In genomic region chr4:5143940-5144339, GRCh38 we compare ENCODE assay signal across 19 cellular contexts.
DNase-seq lines count a peak whose midpoint lies in the region; ATAC-seq and TF ChIP-seq lines count a peak whose summit lies in the region.
"Had no signal": no experiment of that assay in that cellular context is flagged by ENCODE, and none has a peak within 500 bp of the region (broad histone marks: within the 10 kb centered on the region; RNA-seq: fewer than 3 reads in every experiment).

No MANE protein-coding gene starts in this region.

- H2AK5ac ChIP-seq in mesenchymal stem cell (ENCODE audit: low read length, severe bottlenecking), result no peak overlapping the region

- H3K4me2 ChIP-seq in mesenchymal stem cell (ENCODE audit: low read length, poor library complexity, severe bottlenecking), result no peak overlapping the region
- H3K4me2 ChIP-seq in PC-9, result no peak overlapping the region

- H4K91ac ChIP-seq in mesenchymal stem cell (ENCODE audit: low read length), result no peak overlapping the region

- no peak overlapping the region for H3K18ac ChIP-seq in mesenchymal stem cell (ENCODE audit: low read depth in 1 of 2, low read length in 2 of 2)

- no peaks in the 10 kb centered on the region for H3F3A ChIP-seq in PC-9 (ENCODE audit: insufficient read depth, low read depth)

- no peak overlapping the region for H2BK12ac ChIP-seq in mesenchymal stem cell (ENCODE audit: low read length in 2 of 2)

- BruUV-seq in PC-9 (replicated peaks; lab: Mats Ljungman, UMichigan), result no TSS peak

- no peaks in the 10 kb centered on the region for H4K20me1 ChIP-seq in PC-9 (ENCODE audit: insufficient read depth)

- H3K36me3 ChIP-seq in endodermal cell (ENCODE audit: control insufficient read depth, insufficient read depth, low read length), result no peaks in the 10 kb centered on the region
- no peaks in the 10 kb centered on the region for H3K36me3 ChIP-seq in mesenchymal stem cell (ENCODE audit: control insufficient read depth in 1 of 2, insufficient read depth in 2 of 2, low read depth in 1 of 2, low read length in 2 of 2)
- no peaks in the 10 kb centered on the region for H3K36me3 ChIP-seq in PC-9 (ENCODE audit: low read depth)
- H3K36me3 ChIP-seq: BE2C, HAP-1 had no signal

- no peaks in the 10 kb centered on the region for H3K9me2 ChIP-seq in PC-9 (ENCODE audit: insufficient read depth)

- no peaks in the 10 kb centered on the region for H3K27me3 ChIP-seq in endodermal cell (ENCODE audit: control insufficient read depth, insufficient read depth, low read length, poor library complexity, severe bottlenecking)
- no peaks in the 10 kb centered on the region for H3K27me3 ChIP-seq in mesenchymal stem cell (ENCODE audit: control insufficient read depth in 1 of 2, insufficient read depth in 1 of 2, low read length in 2 of 2)
- H3K27me3 ChIP-seq in PC-9 (ENCODE audit: insufficient read depth, low read depth), result peaks cover 5% of the 10 kb centered on the region; the same call in 1 of the 2 replicates

- H3K14ac ChIP-seq in mesenchymal stem cell (ENCODE audit: low read length in 2 of 2), result no peak overlapping the region

- no peak overlapping the region for H2BK120ac ChIP-seq in mesenchymal stem cell (ENCODE audit: low read depth, low read length)

- POLR2A ChIA-PET in PC-9 (lab: Charles Lee; ENCODE audit: unreplicated experiment), result no interaction called here

- no peak overlapping the region for H2BK15ac ChIP-seq in mesenchymal stem cell (ENCODE audit: low read depth, poor library complexity, severe bottlenecking)

- no peak overlapping the region for H3K9ac ChIP-seq in endodermal cell (ENCODE audit: extremely low read depth, low read length, poor library complexity, severe bottlenecking)
- H3K9ac ChIP-seq in mesenchymal stem cell (ENCODE audit: low read length), result no peak overlapping the region

- no peaks in the 10 kb centered on the region for H3K4me1 Mint-ChIP-seq in endodermal cell
- no peaks in the 10 kb centered on the region for H3K4me1 Mint-ChIP-seq in stimulated activated memory B cell treated with anti-CD40 and anti-IgM and Interleukin-4, amounts not matched to agents 10 μg/mL and 1 μg/mL and 100 μg/mL, for 72 hours
- H3K4me1 Mint-ChIP-seq: CD4-positive, alpha-beta memory T cell had no signal

- no peak overlapping the region for H3K4me3 ChIP-seq in endodermal cell (ENCODE audit: low read length)
- H3K4me3 ChIP-seq in mesenchymal stem cell (ENCODE audit: insufficient read depth in 1 of 2, low read depth in 1 of 2, low read length in 2 of 2), result no peak overlapping the region
- no peak overlapping the region for H3K4me3 ChIP-seq in PC-9
- H3K4me3 ChIP-seq: HAP-1 had no signal

- TF ChIP-seq CTCF in endodermal cell (conservative IDR thresholded peaks at IDR 0.05) (no peak), PC-9 (conservative IDR thresholded peaks at IDR 0.05) (no peak)

- H3K4me3 Mint-ChIP-seq in endodermal cell, result no peak overlapping the region
- H3K4me3 Mint-ChIP-seq in stimulated activated memory B cell treated with anti-CD40 and anti-IgM and Interleukin-4, amounts not matched to agents 10 μg/mL and 1 μg/mL and 100 μg/mL, for 72 hours, result no peak overlapping the region
- H3K4me3 Mint-ChIP-seq: CD4-positive, alpha-beta memory T cell had no signal

- DNase-seq in activated CD8-positive, alpha-beta memory T cell treated with anti-CD3 and anti-CD28 coated beads for 24 hours, result peak; percentile 28
- DNase-seq in activated CD8-positive, alpha-beta memory T cell treated with anti-CD3 and anti-CD28 coated beads, Interleukin-2, amount 50 U/mL, for 48 hours, result no peak
- DNase-seq in endodermal cell (peak; percentile 22), mesenchymal stem cell (peak; percentile 27), NCI-H2196 treated with DMSO at 0.1 percent for 48 hours (lab: John Stamatoyannopoulos, UW; ENCODE audit: unreplicated experiment) (no peak), cerebellum (ENCODE audit: low spot score) (no peak), PC-9 (no peak)
- DNase-seq: BE2C; CD4-positive, alpha-beta memory T cell; DMS79; KG1; NCI-H1048; NCI-H1436 treated with DMSO at 0.1 percent for 48 hours; NCI-H2081; NCI-H510A treated with DMSO at 0.1 percent for 48 hours had no signal

- H3K4ac ChIP-seq in mesenchymal stem cell (ENCODE audit: low read depth in 1 of 2, low read length in 2 of 2), result no peak overlapping the region

- intact Hi-C loops in PC-9 (cut with micrococcal nuclease; ENCODE audit: unreplicated experiment), result no loop called here

- no peaks in the 10 kb centered on the region for H3K79me2 ChIP-seq in PC-9 (ENCODE audit: low read depth)

- peaks cover 6% of the 10 kb centered on the region for H3K27me3 Mint-ChIP-seq in endodermal cell (ENCODE audit: insufficient read depth)
- peaks cover 6% of the 10 kb centered on the region for H3K27me3 Mint-ChIP-seq in stimulated activated memory B cell treated with anti-CD40 and anti-IgM and Interleukin-4, amounts not matched to agents 10 μg/mL and 1 μg/mL and 100 μg/mL, for 72 hours

- no peaks in the 10 kb centered on the region for H3K9me3 Mint-ChIP-seq in endodermal cell
- no peaks in the 10 kb centered on the region for H3K9me3 Mint-ChIP-seq in stimulated activated memory B cell treated with anti-CD40 and anti-IgM and Interleukin-4, amounts not matched to agents 10 μg/mL and 1 μg/mL and 100 μg/mL, for 72 hours

- no peak overlapping the region for H3K23ac ChIP-seq in mesenchymal stem cell (ENCODE audit: low read length in 2 of 2)

- H3K27ac Mint-ChIP-seq in endodermal cell, result no peak overlapping the region
- H3K27ac Mint-ChIP-seq in stimulated activated memory B cell treated with anti-CD40 and anti-IgM and Interleukin-4, amounts not matched to agents 10 μg/mL and 1 μg/mL and 100 μg/mL, for 72 hours, result no peak overlapping the region
- H3K27ac Mint-ChIP-seq: CD4-positive, alpha-beta memory T cell had no signal

- WGBS in endodermal cell (ENCODE audit: insufficient coverage in 1 of 2, insufficient read length in 1 of 2), 2 experiments, result 91 to 95% methylated on average over 2 to 4 of the region's 4 CpGs
- WGBS in mesenchymal stem cell, result 94% methylated on average over 2 of the region's 4 CpGs

- H3K79me1 ChIP-seq in mesenchymal stem cell (replicated peaks; ENCODE audit: low read length, poor library complexity, severe bottlenecking), result peaks cover 5% of the 10 kb centered on the region

- CTCF ChIA-PET in PC-9 (lab: Charles Lee), result no interaction called here

- ATAC-seq in stimulated activated memory B cell treated with anti-CD40 and anti-IgM and Interleukin-4, amounts not matched to agents 10 μg/mL and 1 μg/mL and 100 μg/mL, for 72 hours, result peak; percentile 35
- ATAC-seq: Panc1 had no signal

- no peaks in the 10 kb centered on the region for H3K4me1 ChIP-seq in endodermal cell (ENCODE audit: control insufficient read depth, insufficient read depth, low read length)
- H3K4me1 ChIP-seq in mesenchymal stem cell (ENCODE audit: control insufficient read depth, insufficient read depth, low read depth, low read length), result peaks cover 4% of the 10 kb centered on the region
- no peaks in the 10 kb centered on the region for H3K4me1 ChIP-seq in PC-9 (replicated peaks; ENCODE audit: insufficient read depth)
- H3K4me1 ChIP-seq: BE2C, HAP-1 had no signal

- no peak overlapping the region for H2AFZ ChIP-seq in mesenchymal stem cell (ENCODE audit: low read depth, low read length)
- no peak overlapping the region for H2AFZ ChIP-seq in PC-9

- H3K9me3 ChIP-seq in endodermal cell (ENCODE audit: control insufficient read depth, low read length) (no peaks in the 10 kb centered on the region), mesenchymal stem cell (ENCODE audit: control insufficient read depth, low read length) (peaks cover 4% of the 10 kb centered on the region), PC-9 (ENCODE audit: insufficient read depth, low read depth) (no peaks in the 10 kb centered on the region)
- H3K9me3 ChIP-seq: BE2C, HAP-1 had no signal

- no peaks in the 10 kb centered on the region for H3K36me3 Mint-ChIP-seq in endodermal cell (ENCODE audit: low read depth)
- no peaks in the 10 kb centered on the region for H3K36me3 Mint-ChIP-seq in stimulated activated memory B cell treated with anti-CD40 and anti-IgM and Interleukin-4, amounts not matched to agents 10 μg/mL and 1 μg/mL and 100 μg/mL, for 72 hours
- H3K36me3 Mint-ChIP-seq: CD4-positive, alpha-beta memory T cell had no signal

- no peak overlapping the region for H2BK5ac ChIP-seq in mesenchymal stem cell (ENCODE audit: low read depth, low read length, poor library complexity, severe bottlenecking)

- no peak overlapping the region for H4K8ac ChIP-seq in mesenchymal stem cell (ENCODE audit: low read length)

- H3K27ac ChIP-seq in endodermal cell (ENCODE audit: low read depth, low read length), result no peak overlapping the region
- H3K27ac ChIP-seq in mesenchymal stem cell (ENCODE audit: low read length, poor library complexity, severe bottlenecking), result no peak overlapping the region
- H3K27ac ChIP-seq in PC-9, result no peak overlapping the region
- H3K27ac ChIP-seq: 22Rv1 had no signal

Comparison
In these comparisons a context has a peak if more than half of its experiments do, and no peak if none do; other contexts are left out.
1. DNase-seq: peak in activated CD8-positive, alpha-beta memory T cell treated with anti-CD3 and anti-CD28 coated beads for 24 hours (single experiment), endodermal cell (single experiment) and mesenchymal stem cell (single experiment); none in activated CD8-positive, alpha-beta memory T cell treated with anti-CD3 and anti-CD28 coated beads, Interleukin-2, amount 50 U/mL, for 48 hours (single experiment), NCI-H2196 treated with DMSO at 0.1 percent for 48 hours (single experiment), cerebellum (single experiment) and PC-9 (0 of 2).